ENCODE assay signal across 17 cellular contexts in genomic region chr10:30728127-30728526, GRCh38.
DNase-seq lines count a peak whose midpoint lies in the region; ATAC-seq, FAIRE-seq and TF ChIP-seq lines count a peak whose summit lies in the region.
"Had no signal": no experiment of that assay in that cellular context is flagged by ENCODE, and none has a peak within 500 bp of the region (broad histone marks: within the 10 kb centered on the region; RNA-seq: fewer than 3 reads in every experiment).

No MANE protein-coding gene starts in this region.

- H3K23ac ChIP-seq in IMR-90 (ENCODE audit: low read depth, low read length) = no peak overlapping the region

- no peak overlapping the region for H2BK5ac ChIP-seq in IMR-90 (ENCODE audit: low read depth, low read length, poor library complexity, severe bottlenecking)

- peak overlapping the region; percentile 10; the same call in 1 of the 2 replicates for H2AK5ac ChIP-seq in IMR-90 (ENCODE audit: low read depth, low read length)

- in situ Hi-C loops in IMR-90 (cut with MboI; ENCODE audit: low sequenced_read_pairs) = no loop called here
- in situ Hi-C loops in GM12878 (cut with MboI) = no loop called here

- RAD21 ChIA-PET in GM12878 (lab: Charles Lee; ENCODE audit: unreplicated experiment) = interaction anchor here (0.5 kb wide), 1 partner anchor 105 kb away, joined by 4 read pairs; no protein-coding TSS in a partner anchor

- peaks cover 2% of the 10 kb centered on the region; the same call in 1 of the 2 replicates for H3K4me1 ChIP-seq in IMR-90 (ENCODE audit: control insufficient read depth, insufficient read depth, low read length)
- H3K4me1 ChIP-seq in GM12878 (ENCODE audit: control insufficient read depth, insufficient read depth, low read length) = peaks cover 8% of the 10 kb centered on the region
- no peaks in the 10 kb centered on the region for H3K4me1 ChIP-seq in osteoblast (ENCODE audit: insufficient read depth, low read length)
- H3K4me1 ChIP-seq: Caco-2 had no signal

- TF ChIP-seq POLR2A in IMR-90 (IDR thresholded peaks at IDR 0.05; ENCODE audit: low read depth, low read length) (no peak), GM12878 (IDR thresholded peaks at IDR 0.05; ENCODE audit: low read depth, low read length) (no peak)

- H3K4me2 ChIP-seq in IMR-90 (ENCODE audit: low read depth, low read length) (no peak overlapping the region), GM12878 (ENCODE audit: control insufficient read depth, insufficient read depth) (no peak overlapping the region), osteoblast (ENCODE audit: insufficient read depth, low read length) (no peak overlapping the region)
- H3K4me2 ChIP-seq: GM23338 had no signal

- intact Hi-C loops in IMR-90 (cut with micrococcal nuclease) (loop anchor here (5.0 to 10.0 kb wide), 2 partner anchors 1079 to 1277 kb away; no protein-coding TSS in a partner anchor), GM12878 (cut with micrococcal nuclease; ENCODE audit: unreplicated experiment) (loop anchor here (1.0 to 10.0 kb wide), 3 partner anchors 594 to 1080 kb away; no protein-coding TSS in a partner anchor)

- H3K4me3 ChIP-seq in IMR-90 (ENCODE audit: insufficient read depth, low read depth, low read length) (no peak overlapping the region), GM12878 (no peak overlapping the region), osteoblast (ENCODE audit: insufficient read depth, low read length) (no peak overlapping the region)
- H3K4me3 ChIP-seq: BLaER1 treated with 17β-estradiol and CSF1 and Interleukin-3, amounts not matched to agents 10 nM and 100 nM; GM23338 had no signal

- H2AK9ac ChIP-seq in IMR-90 (replicated peaks; ENCODE audit: low read depth, low read length, poor library complexity) = no peak overlapping the region

- SMC1A ChIA-PET in GM12878 (lab: Charles Lee; ENCODE audit: uncharacterized antibody, unreplicated experiment) = interaction anchor here (0.7 to 2.0 kb wide), 7 partner anchors 15 to 787 kb away, joined by 3 to 6 read pairs (median 4); no protein-coding TSS in a partner anchor

- peak overlapping the region; percentile 89; the same call in 1 of the 2 replicates for H2BK20ac ChIP-seq in IMR-90 (ENCODE audit: low read depth, low read length)

- no TSS peak for BruUV-seq in IMR-90 (replicated peaks; lab: Mats Ljungman, UMichigan)
- BruUV-seq in GM12878 (replicated peaks; lab: Mats Ljungman, UMichigan) = no TSS peak

- no peaks in the 10 kb centered on the region for H3K79me1 ChIP-seq in IMR-90 (ENCODE audit: low read depth in 1 of 2, low read length in 2 of 2)

- no peak overlapping the region for H3K9ac ChIP-seq in IMR-90 (ENCODE audit: low read depth, low read length)
- no peak overlapping the region for H3K9ac ChIP-seq in GM12878 (ENCODE audit: control insufficient read depth, insufficient read depth, low read length)
- H3K9ac ChIP-seq: BLaER1 treated with 17β-estradiol and CSF1 and Interleukin-3, amounts not matched to agents 10 nM and 100 nM had no signal

- no peaks in the 10 kb centered on the region for H3K27me3 ChIP-seq in IMR-90 (ENCODE audit: control insufficient read depth, insufficient read depth, low read length)
- H3K27me3 ChIP-seq in GM12878 (replicated peaks in 1 of 2; ENCODE audit: control insufficient read depth in 2 of 2, insufficient read depth in 2 of 2, low read length in 1 of 2) = no peaks in the 10 kb centered on the region
- no peaks in the 10 kb centered on the region for H3K27me3 ChIP-seq in osteoblast (ENCODE audit: insufficient read depth, low read length)
- H3K27me3 ChIP-seq: BLaER1 treated with 17β-estradiol and CSF1 and Interleukin-3, amounts not matched to agents 10 nM and 100 nM had no signal

- peak overlapping the region; percentile 60 to 78; a peak in 2 of 4 replicates for H4K8ac ChIP-seq in IMR-90 (ENCODE audit: low read depth in 2 of 2, low read length in 2 of 2)

- H3K27ac ChIP-seq in IMR-90 (ENCODE audit: insufficient read depth, low read length) (0 out of 2 replicates have a peak overlapping the region, but pooled peaks have one; percentile 3), GM12878 (ENCODE audit: control insufficient read depth, insufficient read depth) (no peak overlapping the region), osteoblast (ENCODE audit: low read depth, low read length) (no peak overlapping the region)
- H3K27ac ChIP-seq: BLaER1 treated with 17β-estradiol and CSF1 and Interleukin-3, amounts not matched to agents 10 nM and 100 nM had no signal

- peak overlapping the region; percentile 8; the same call in 1 of the 2 replicates for H3K18ac ChIP-seq in IMR-90 (ENCODE audit: low read depth, low read length)

- H2BK120ac ChIP-seq in IMR-90 (ENCODE audit: low read depth, low read length) = peak overlapping the region; percentile 92

- no peak overlapping the region for H3K56ac ChIP-seq in IMR-90 (ENCODE audit: extremely low read depth, insufficient read depth, low read length)

- TF ChIP-seq CTCF in IMR-90 (conservative IDR thresholded peaks at IDR 0.05; ENCODE audit: low read depth, low read length) (no peak), GM12878 (IDR thresholded peaks at IDR 0.05 in 2 of 3, conservative IDR thresholded peaks at IDR 0.05 in 1 of 3; ENCODE audit: control insufficient read depth in 2 of 3, extremely low read depth in 1 of 3, insufficient read depth in 1 of 3, low read depth in 3 of 3, low read length in 3 of 3) (no peak), osteoblast (IDR thresholded peaks at IDR 0.05; ENCODE audit: extremely low read depth, low read depth, low read length) (no peak)

- ATAC-seq in IMR-90 (ENCODE audit: low read depth) (no peak), GM12878 (peak; percentile 7; the same call in 1 of the 3 replicates), GM19455 (IDR thresholded peaks at IDR 0.05; ENCODE audit: unreplicated experiment) (no peak)
- ATAC-seq: GM23338, HCT116 had no signal

- H3K79me2 ChIP-seq in GM12878 (ENCODE audit: control insufficient read depth, insufficient read depth, low read length) (no peaks in the 10 kb centered on the region), osteoblast (ENCODE audit: insufficient read depth, low read length) (no peaks in the 10 kb centered on the region)

- no peak overlapping the region for H3K14ac ChIP-seq in IMR-90 (replicated peaks; ENCODE audit: low read depth, low read length)

- no peak for TF ChIP-seq EP300 in GM12878 (IDR thresholded peaks at IDR 0.05; ENCODE audit: borderline replicate concordance in 1 of 2, control insufficient read depth in 1 of 2, low read depth in 2 of 2, low read length in 2 of 2)

- no peak for FAIRE-seq in GM12878 (lab: Jason Lieb, UNC)
- FAIRE-seq: D721Med, HTR-8/SVneo had no signal

- peak overlapping the region; percentile 82 for H4K5ac ChIP-seq in IMR-90 (ENCODE audit: low read depth, low read length)

- H3K9me3 ChIP-seq in IMR-90 (ENCODE audit: control insufficient read depth, insufficient read depth, low read length) (peaks cover 7% of the 10 kb centered on the region; the same call in 1 of the 2 replicates), GM12878 (replicated peaks; ENCODE audit: control insufficient read depth, insufficient read depth, low read length) (peaks cover 7% of the 10 kb centered on the region; the same call in 2 of the 3 replicates), osteoblast (ENCODE audit: low read depth, low read length) (no peaks in the 10 kb centered on the region)
- H3K9me3 ChIP-seq: BLaER1 treated with 17β-estradiol and CSF1 and Interleukin-3, amounts not matched to agents 10 nM and 100 nM; Caco-2 had no signal

- DNase-seq in IMR-90 (no peak), GM12878 (ENCODE audit: low read depth, low spot score) (no peak), osteoblast (ENCODE audit: insufficient read length, low spot score, missing footprints) (no peak), T-helper 9 cell (no peak), amygdala (lab: John Stamatoyannopoulos, UW) (no peak)
- DNase-seq: CD4-positive, CD25-positive, alpha-beta regulatory T cell; GDM1; H7; HFFc6; KBM-7 had no signal

- H2BK15ac ChIP-seq in IMR-90 (ENCODE audit: low read depth, low read length) = peak overlapping the region; percentile 91

- dilution Hi-C loops in IMR-90 (cut with HindIII; ENCODE audit: low sequenced_read_pairs, unreplicated experiment) = no loop called here

- H4K20me1 ChIP-seq in IMR-90 (ENCODE audit: insufficient read depth, low read length) (no peaks in the 10 kb centered on the region), GM12878 (ENCODE audit: control insufficient read depth, insufficient read depth) (no peaks in the 10 kb centered on the region), osteoblast (ENCODE audit: insufficient read depth, low read length) (no peaks in the 10 kb centered on the region)
- H4K20me1 ChIP-seq: BLaER1 treated with 17β-estradiol and CSF1 and Interleukin-3, amounts not matched to agents 10 nM and 100 nM had no signal

- no peaks in the 10 kb centered on the region for H3K9me1 ChIP-seq in IMR-90 (ENCODE audit: insufficient read depth, low read length)

- POLR2A ChIA-PET in IMR-90 (lab: Charles Lee; ENCODE audit: unreplicated experiment) = no interaction called here
- POLR2A ChIA-PET in GM12878 (lab: Charles Lee) = no interaction called here

- peak overlapping the region; percentile 40 for H2AFZ ChIP-seq in IMR-90 (replicated peaks; ENCODE audit: low read length, poor library complexity)
- peak overlapping the region; percentile 44 for H2AFZ ChIP-seq in GM12878 (ENCODE audit: control insufficient read depth, low read depth, low read length)
- peak overlapping the region; percentile 11 for H2AFZ ChIP-seq in osteoblast (ENCODE audit: low read length)

- peak overlapping the region; percentile 52 for H4K91ac ChIP-seq in IMR-90 (ENCODE audit: insufficient read depth, low read depth, low read length)

- H3K36me3 ChIP-seq in IMR-90 (ENCODE audit: control insufficient read depth, insufficient read depth, low read length) (no peaks in the 10 kb centered on the region), GM12878 (ENCODE audit: control insufficient read depth in 2 of 2, insufficient read depth in 2 of 2, low read length in 1 of 2) (no peaks in the 10 kb centered on the region; a peak in 1 of 4 replicates), osteoblast (ENCODE audit: insufficient read depth, low read length) (no peaks in the 10 kb centered on the region)
- H3K36me3 ChIP-seq: BLaER1 treated with 17β-estradiol and CSF1 and Interleukin-3, amounts not matched to agents 10 nM and 100 nM had no signal

- CTCF ChIA-PET in IMR-90 (lab: Yijun Ruan, JAX) (no interaction called here), GM12878 (lab: Yijun Ruan, JAX) (interaction anchor here (0.6 to 4.4 kb wide), 9 partner anchors 11 to 1080 kb away, joined by 3 to 23 read pairs (median 4); partner anchors contain the start of gene ZNF438)

- peak overlapping the region; percentile 92 for H3K4ac ChIP-seq in IMR-90 (ENCODE audit: low read depth, low read length)

- TF ChIP-seq RAD21 in IMR-90 (IDR thresholded peaks at IDR 0.05; ENCODE audit: low read length) (no peak), GM12878 (IDR thresholded peaks at IDR 0.05; ENCODE audit: insufficient read depth, low read depth, low read length) (no peak)

- WGBS in IMR-90 (ENCODE audit: extremely low coverage in 2 of 2, insufficient read length in 1 of 2), 2 experiments = 100% methylated on average over 1 of the region's 5 CpGs; no CpG with 5 or more reads in 1 of the 2 experiments
- WGBS in GM12878 (ENCODE audit: insufficient coverage, insufficient replicate concordance, low lambda C conversion rate, missing lambda C conversion rate) = 92% methylated on average over 5 of the region's 5 CpGs

TF ChIP-seq in GM12878, 131 proteins besides CTCF, POLR2A, EP300 and RAD21 (continues in another document):
- TF ChIP-seq NR2C1 (IDR thresholded peaks at IDR 0.05) = no peak
